ENCODE assay signal across 2 cellular contexts in genomic region chr6:29218056-29218455, GRCh38. TPM values are rescaled to one million over a fixed set of nuclear protein-coding genes. Genes with fewer than 3 reads are reported as not detected.
"Had no signal": no experiment of that assay in that cellular context is flagged by ENCODE, and none has a peak within 500 bp of the region (broad histone marks: within the 10 kb centered on the region; RNA-seq: fewer than 3 reads in every experiment).

No MANE protein-coding gene starts in this region.

RNA-seq across cellular contexts. Expression of gene OR2J2, which starts 47.3 kb away (rescaled TPM):
- total RNA-seq: G401, GM12878 had no signal
- polyA plus RNA-seq: GM12878 had no signal
